ENCODE assay signal across 19 cellular contexts in genomic region chr2:121293450-121294325, GRCh38. TPM values are rescaled to one million over a fixed set of nuclear protein-coding genes. Genes with fewer than 3 reads are reported as not detected.
DNase-seq lines count a peak whose midpoint lies in the region; ATAC-seq lines count a peak whose summit lies in the region.
"Had no signal": no experiment of that assay in that cellular context is flagged by ENCODE, and none has a peak within 500 bp of the region (broad histone marks: within the 10 kb centered on the region; RNA-seq: fewer than 3 reads in every experiment).

No MANE protein-coding gene starts in this region.

- H3K4me1 ChIP-seq in naive thymus-derived CD4-positive, alpha-beta T cell (ENCODE audit: control insufficient read depth in 2 of 2, insufficient read depth in 2 of 2, low read length in 2 of 2) = no peaks in the 10 kb centered on the region
- H3K4me1 ChIP-seq: psoas muscle had no signal

- no peak overlapping the region for H3K4me3 ChIP-seq in naive thymus-derived CD4-positive, alpha-beta T cell (ENCODE audit: low read length)
- H3K4me3 ChIP-seq: BLaER1 treated with 17β-estradiol and CSF1 and Interleukin-3, amounts not matched to agents 10 nM and 100 nM; psoas muscle had no signal

- H3K36me3 Mint-ChIP-seq in naive thymus-derived CD4-positive, alpha-beta T cell = no peaks in the 10 kb centered on the region
- H3K36me3 Mint-ChIP-seq: activated naive CD8-positive, alpha-beta T cell treated with anti-CD3 and anti-CD28 coated beads, Interleukin-2, amount 10 ng/mL, durations not matched to agents 7 days and 5 days; naive thymus-derived CD8-positive, alpha-beta T cell had no signal

- H3K9me3 ChIP-seq in naive thymus-derived CD4-positive, alpha-beta T cell (ENCODE audit: control insufficient read depth in 2 of 3, low read length in 3 of 3) = no peaks in the 10 kb centered on the region
- H3K9me3 ChIP-seq: psoas muscle had no signal

- H3K4me1 Mint-ChIP-seq in naive thymus-derived CD4-positive, alpha-beta T cell = no peaks in the 10 kb centered on the region
- H3K4me1 Mint-ChIP-seq: activated CD4-positive, alpha-beta T cell treated with anti-CD3 and anti-CD28 coated beads for 36 hours; activated naive CD8-positive, alpha-beta T cell treated with anti-CD3 and anti-CD28 coated beads, Interleukin-2, amount 10 ng/mL, durations not matched to agents 7 days and 5 days; naive thymus-derived CD8-positive, alpha-beta T cell; T-helper 17 cell had no signal

- no peak overlapping the region for H3K4me3 Mint-ChIP-seq in naive thymus-derived CD4-positive, alpha-beta T cell
- H3K4me3 Mint-ChIP-seq: activated CD4-positive, alpha-beta T cell treated with anti-CD3 and anti-CD28 coated beads for 36 hours; activated naive CD8-positive, alpha-beta T cell treated with anti-CD3 and anti-CD28 coated beads, Interleukin-2, amount 10 ng/mL, durations not matched to agents 7 days and 5 days; naive thymus-derived CD8-positive, alpha-beta T cell; T-helper 17 cell had no signal

- no peak overlapping the region for H3K27ac Mint-ChIP-seq in naive thymus-derived CD4-positive, alpha-beta T cell
- H3K27ac Mint-ChIP-seq: activated CD4-positive, alpha-beta T cell treated with anti-CD3 and anti-CD28 coated beads for 36 hours; activated naive CD8-positive, alpha-beta T cell treated with anti-CD3 and anti-CD28 coated beads, Interleukin-2, amount 10 ng/mL, durations not matched to agents 7 days and 5 days; naive thymus-derived CD8-positive, alpha-beta T cell; T-helper 17 cell had no signal

- intact Hi-C loops in naive thymus-derived CD4-positive, alpha-beta T cell (cut with micrococcal nuclease) = no loop called here

- DNase-seq in DMS79 treated with DMSO at 0.1 percent for 48 hours (lab: John Stamatoyannopoulos, UW) (peak; percentile 74), NCI-H1105 treated with DMSO at 0.1 percent for 48 hours (lab: John Stamatoyannopoulos, UW) (peak; percentile 67), superior temporal gyrus (ENCODE audit: extremely low spot score) (no peak), cerebellar nuclear complex (lab: John Stamatoyannopoulos, UW) (no peak), A172 (ENCODE audit: low spot score) (no peak), NCI-H524 (lab: John Stamatoyannopoulos, UW) (no peak)
- DNase-seq in naive thymus-derived CD4-positive, alpha-beta T cell = no peak
- DNase-seq: activated CD4-positive, alpha-beta T cell treated with anti-CD3 and anti-CD28 coated beads for 36 hours; activated naive CD8-positive, alpha-beta T cell treated with anti-CD3 and anti-CD28 coated beads, Interleukin-2, amount 10 ng/mL, durations not matched to agents 7 days and 5 days; central memory CD4-positive, alpha-beta T cell; KG1; naive thymus-derived CD8-positive, alpha-beta T cell; NCI-H1694; psoas muscle; SIG-M5; T-helper 17 cell had no signal

- POLR2A ChIA-PET in naive thymus-derived CD4-positive, alpha-beta T cell (lab: Charles Lee) = no interaction called here

- peaks cover 0 to 12% (median 0%) of the 10 kb centered on the region in 5 donors for H3K27me3 Mint-ChIP-seq in naive thymus-derived CD4-positive, alpha-beta T cell
- H3K27me3 Mint-ChIP-seq: activated CD4-positive, alpha-beta T cell treated with anti-CD3 and anti-CD28 coated beads for 36 hours had no signal

- peak; percentile 24 for ATAC-seq in esophagus mucosa
- peak; percentile 66 for ATAC-seq in naive thymus-derived CD4-positive, alpha-beta T cell
- ATAC-seq: activated CD4-positive, alpha-beta T cell treated with anti-CD3 and anti-CD28 coated beads for 36 hours; naive thymus-derived CD8-positive, alpha-beta T cell; psoas muscle; T-helper 17 cell had no signal

- H3K36me3 ChIP-seq in naive thymus-derived CD4-positive, alpha-beta T cell (ENCODE audit: control insufficient read depth in 2 of 3, insufficient read depth in 3 of 3, low read length in 3 of 3) = no peaks in the 10 kb centered on the region
- H3K36me3 ChIP-seq: BLaER1 treated with 17β-estradiol and CSF1 and Interleukin-3, amounts not matched to agents 10 nM and 100 nM had no signal

- H3K9me3 Mint-ChIP-seq in naive thymus-derived CD4-positive, alpha-beta T cell = peaks cover 0 to 2% (median 0%) of the 10 kb centered on the region in 11 donors
- H3K9me3 Mint-ChIP-seq: activated naive CD8-positive, alpha-beta T cell treated with anti-CD3 and anti-CD28 coated beads, Interleukin-2, amount 10 ng/mL, durations not matched to agents 7 days and 5 days had no signal

- H3K27ac ChIP-seq in naive thymus-derived CD4-positive, alpha-beta T cell (ENCODE audit: low read depth, low read length) = no peak overlapping the region
- H3K27ac ChIP-seq: BLaER1 treated with 17β-estradiol and CSF1 and Interleukin-3, amounts not matched to agents 10 nM and 100 nM; HL-60; psoas muscle had no signal

- CTCF ChIA-PET in naive thymus-derived CD4-positive, alpha-beta T cell (lab: Charles Lee) = no interaction called here

- no peaks in the 10 kb centered on the region for H3K27me3 ChIP-seq in naive thymus-derived CD4-positive, alpha-beta T cell (ENCODE audit: control insufficient read depth in 2 of 2, insufficient read depth in 2 of 2, low read length in 2 of 2)
- H3K27me3 ChIP-seq: BLaER1 treated with 17β-estradiol and CSF1 and Interleukin-3, amounts not matched to agents 10 nM and 100 nM had no signal

RNA-seq across cellular contexts. Expression of gene TFCP2L1, which starts 8.7 kb away (rescaled TPM):
- 36.5 TPM for total RNA-seq in esophagus mucosa
- under 1 TPM in 2 of 5 experiments, not detected in 3; 0.19 to 0.24 TPM for total RNA-seq in naive thymus-derived CD4-positive, alpha-beta T cell
- not detected for polyA plus RNA-seq in naive thymus-derived CD4-positive, alpha-beta T cell
- total RNA-seq in A172 (2014; rRNA removed; shearing (Covaris generic)) = 0.26 and 0.34 TPM in 2 replicates
- total RNA-seq: naive thymus-derived CD8-positive, alpha-beta T cell had no signal

Comparison
In these comparisons a context has a peak if more than half of its experiments do, and no peak if none do; other contexts are left out.
1. DNase-seq: peak in DMS79 treated with DMSO at 0.1 percent for 48 hours (single experiment) and NCI-H1105 treated with DMSO at 0.1 percent for 48 hours (single experiment); none in naive thymus-derived CD4-positive, alpha-beta T cell (0 of 9), superior temporal gyrus (single experiment), cerebellar nuclear complex (0 of 2), A172 (single experiment) and NCI-H524 (0 of 2).
2. RNA of gene TFCP2L1, which starts 8.7 kb away (total RNA-seq): 36.5 TPM in esophagus mucosa (single experiment); 0.26 to 0.34 TPM in A172 and 0.19 to 0.24 TPM in naive thymus-derived CD4-positive, alpha-beta T cell; every median in the first group is over 10 times any median in the second.